1 cellular context compared by ENCODE assay signal in the genomic region with DNA sequence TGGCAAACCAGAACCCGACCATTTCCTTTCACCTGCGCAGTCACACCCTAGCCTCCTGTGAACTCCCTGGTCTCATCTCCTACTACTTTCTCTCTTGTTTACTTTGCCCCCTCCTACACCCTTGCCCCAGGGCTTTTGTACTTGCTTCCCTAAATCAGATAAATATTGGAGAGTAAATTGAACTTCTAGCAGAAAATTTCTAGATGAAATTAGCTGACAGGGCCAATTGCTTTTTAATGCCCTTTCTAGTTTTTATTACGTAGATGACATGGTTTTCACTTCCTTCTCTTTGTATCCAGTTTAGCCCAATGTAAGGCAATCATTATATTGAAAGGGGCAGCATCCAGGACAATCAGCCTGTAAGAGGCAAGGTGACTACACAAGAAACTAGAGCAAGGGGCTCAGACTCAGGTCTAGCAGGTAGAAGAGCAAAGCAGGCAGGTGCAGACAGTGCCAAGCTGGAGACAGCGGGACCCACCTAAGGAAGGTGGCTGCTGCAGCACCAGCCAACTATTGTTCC.
TF ChIP-seq lines count a peak whose summit lies in the region.

No MANE protein-coding gene starts in this region.

TF ChIP-seq in K562, 482 proteins besides CTCF, POLR2A, EP300 and RAD21:
- TF ChIP-seq ZNF316 (IDR thresholded peaks at IDR 0.05) (peak; percentile 14; the same call in 1 of the 2 replicates), TFAM (CRISPR knock-in tag; conservative IDR thresholded peaks at IDR 0.05) (no peak), ZNF57 (CRISPR knock-in tag; IDR thresholded peaks at IDR 0.05) (no peak), ZZZ3 (IDR thresholded peaks at IDR 0.05) (no peak), ELK1 (CRISPR knock-in tag; IDR thresholded peaks at IDR 0.05) (no peak), NR2C1 (IDR thresholded peaks at IDR 0.05) (no peak), NR2C1 (tag; IDR thresholded peaks at IDR 0.05) (no peak), ZMIZ1 (IDR thresholded peaks at IDR 0.05; ENCODE audit: low read depth in 2 of 2, low read length in 2 of 2) (no peak)
- TF ChIP-seq, protein P1, sequence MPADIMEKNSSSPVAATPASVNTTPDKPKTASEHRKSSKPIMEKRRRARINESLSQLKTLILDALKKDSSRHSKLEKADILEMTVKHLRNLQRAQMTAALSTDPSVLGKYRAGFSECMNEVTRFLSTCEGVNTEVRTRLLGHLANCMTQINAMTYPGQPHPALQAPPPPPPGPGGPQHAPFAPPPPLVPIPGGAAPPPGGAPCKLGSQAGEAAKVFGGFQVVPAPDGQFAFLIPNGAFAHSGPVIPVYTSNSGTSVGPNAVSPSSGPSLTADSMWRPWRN (IDR thresholded peaks at IDR 0.05; ENCODE audit: low read depth) = no peak
